8 cellular contexts compared by ENCODE assay signal in the genomic region with DNA sequence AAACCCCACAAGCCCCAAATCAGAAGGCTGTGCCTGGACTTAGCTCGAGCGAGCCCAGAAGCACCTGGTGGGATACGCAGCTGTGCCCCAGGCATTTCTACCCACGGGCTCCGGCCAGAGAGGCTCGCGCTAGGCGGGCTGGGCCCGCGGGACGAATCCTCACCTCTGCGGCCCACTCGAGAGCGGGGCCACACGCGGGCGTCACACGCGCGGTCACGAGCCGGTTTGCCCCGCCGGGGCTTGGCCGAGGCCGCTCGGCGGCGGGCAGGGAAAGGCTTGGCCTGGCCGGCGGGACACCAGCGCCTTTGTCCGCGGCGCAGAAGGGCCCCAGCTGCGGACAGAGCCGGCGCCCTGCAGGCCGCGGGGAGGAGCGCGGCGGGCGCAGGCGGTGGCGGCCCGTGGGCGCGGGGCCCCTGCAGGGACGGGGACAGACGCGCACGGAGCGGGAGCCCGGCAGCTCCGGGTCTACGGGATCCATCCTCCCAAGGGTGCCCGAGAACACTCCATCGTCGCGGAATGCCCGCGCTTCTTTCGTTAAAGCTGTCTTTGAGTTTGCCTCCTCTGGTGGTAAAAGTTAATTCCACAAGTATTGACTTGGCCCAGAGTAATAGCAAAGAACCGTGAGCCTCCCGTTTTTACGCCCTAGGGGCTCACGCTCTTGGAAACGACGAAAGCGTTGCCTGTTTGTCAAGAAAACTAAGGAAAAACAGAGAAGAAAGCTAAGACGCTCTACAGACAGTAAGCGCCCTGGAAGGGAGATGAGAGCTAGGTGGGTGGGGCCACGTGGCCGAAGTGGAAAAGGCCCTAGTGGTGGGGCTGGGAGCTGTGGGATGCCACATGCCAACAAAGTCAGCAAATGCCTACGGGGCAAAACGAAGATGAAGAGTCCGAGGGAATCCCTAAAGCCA. TPM values are rescaled to one million over a fixed set of nuclear protein-coding genes. Genes with fewer than 3 reads are reported as not detected.
DNase-seq lines count a peak whose midpoint lies in the region; TF ChIP-seq lines count a peak whose summit lies in the region.

No MANE protein-coding gene starts in this region.

- H3K9me3 ChIP-seq in BE2C (no peaks in the 10 kb centered on the region), MG63 (no peaks in the 10 kb centered on the region), thymus (ENCODE audit: control insufficient read depth) (no peaks in the 10 kb centered on the region)

- TF ChIP-seq CTCF in BE2C (IDR thresholded peaks at IDR 0.05; ENCODE audit: low read depth, low read length), result peak; percentile 59
- TF ChIP-seq CTCF in foreskin fibroblast (IDR thresholded peaks at IDR 0.05; ENCODE audit: low read depth, low read length), result peak; percentile 32
- TF ChIP-seq CTCF in nephron progenitor cell (IDR thresholded peaks at IDR 0.05), result peak; percentile 28

- 7% methylated on average over 78 of the region's 78 CpGs for WGBS in thymus

- no peak overlapping the region for H3K27ac Mint-ChIP-seq in nephron progenitor cell

- H3K4me3 ChIP-seq in BE2C (ENCODE audit: low read depth, low read length) (peak overlapping the region; percentile 64), MG63 (peak overlapping the region; percentile 16), foreskin fibroblast (ENCODE audit: low read depth in 1 of 2, low read length in 2 of 2) (peak overlapping the region; percentile 42 to 48), thymus (ENCODE audit: low read length) (peak overlapping the region; percentile 38)

- H3K4me3 Mint-ChIP-seq in nephron progenitor cell, result peak overlapping the region; percentile 77

- H3K4me1 Mint-ChIP-seq in nephron progenitor cell, result peaks cover 20% of the 10 kb centered on the region

- no peak overlapping the region for H3K27ac ChIP-seq in thymus (ENCODE audit: low read depth)

- H3K9me3 Mint-ChIP-seq in nephron progenitor cell, result no peaks in the 10 kb centered on the region

- peaks cover 13% of the 10 kb centered on the region for H3K27me3 Mint-ChIP-seq in nephron progenitor cell (ENCODE audit: low read depth, poor library complexity)

- H3K27me3 ChIP-seq in BE2C, result no peaks in the 10 kb centered on the region
- no peaks in the 10 kb centered on the region for H3K27me3 ChIP-seq in MG63
- H3K27me3 ChIP-seq in thymus (ENCODE audit: control insufficient read depth, insufficient read depth), result peaks cover 16% of the 10 kb centered on the region

- DNase-seq in BE2C (peak; percentile 68), MG63 (peak; percentile 79), foreskin fibroblast (peak; percentile 40 to 76), nephron progenitor cell (peak; percentile 42), GOT3 (lab: John Stamatoyannopoulos, UW) (no peak), NCI-H446 treated with DMSO at 0.1 percent for 48 hours (lab: John Stamatoyannopoulos, UW) (no peak)
- peak; percentile 61 to 67 for DNase-seq in activated T-cell treated with anti-CD3 and anti-CD28 coated beads, Interleukin-2, amount 50 U/mL, for 48 hours

- H3K36me3 ChIP-seq in BE2C (no peaks in the 10 kb centered on the region), MG63 (no peaks in the 10 kb centered on the region), thymus (ENCODE audit: control insufficient read depth, insufficient read depth) (no peaks in the 10 kb centered on the region)

- H3K4me1 ChIP-seq in BE2C, result no peaks in the 10 kb centered on the region
- H3K4me1 ChIP-seq in thymus (ENCODE audit: control insufficient read depth, insufficient read depth, low read length), result peaks cover 6% of the 10 kb centered on the region

- no peaks in the 10 kb centered on the region for H3K36me3 Mint-ChIP-seq in nephron progenitor cell (ENCODE audit: low read depth)

RNA-seq across cellular contexts. Expression of gene TYRO3, which starts 26.4 kb away (rescaled TPM):
- polyA plus RNA-seq in BE2C (2012; ENCODE audit: insufficient read depth, insufficient read length, low read depth), result 116 TPM
- 3.4 and 12.2 TPM in 2 replicates for total RNA-seq in MG63 (2014; rRNA removed; shearing (Covaris generic); ENCODE audit: low replicate concordance)
- polyA plus RNA-seq in thymus, result 1.5 TPM

RNA-seq across cellular contexts. Expression of gene RPAP1, which starts 41.3 kb away (rescaled TPM):
- 71.8 TPM for polyA plus RNA-seq in BE2C (2012; ENCODE audit: insufficient read depth, insufficient read length, low read depth)
- total RNA-seq in MG63 (2014; rRNA removed; shearing (Covaris generic); ENCODE audit: low replicate concordance), result 6.2 and 7.9 TPM in 2 replicates
- polyA plus RNA-seq in thymus, result 11.5 TPM

Comparison
In these comparisons a context has a peak if more than half of its experiments do, and no peak if none do; other contexts are left out.
1. DNase-seq: peak in BE2C (single experiment), MG63 (single experiment), activated T-cell treated with anti-CD3 and anti-CD28 coated beads, Interleukin-2, amount 50 U/mL, for 48 hours (2 of 2), foreskin fibroblast (2 of 2) and nephron progenitor cell (single experiment); none in GOT3 (single experiment) and NCI-H446 treated with DMSO at 0.1 percent for 48 hours (single experiment).
2. Peak in every context shown above with its lines, with median percentiles within 50 percentile points of each other: H3K4me3 ChIP-seq and CTCF ChIP-seq.